ENCODE assay signal across 8 cellular contexts in the genomic region with DNA sequence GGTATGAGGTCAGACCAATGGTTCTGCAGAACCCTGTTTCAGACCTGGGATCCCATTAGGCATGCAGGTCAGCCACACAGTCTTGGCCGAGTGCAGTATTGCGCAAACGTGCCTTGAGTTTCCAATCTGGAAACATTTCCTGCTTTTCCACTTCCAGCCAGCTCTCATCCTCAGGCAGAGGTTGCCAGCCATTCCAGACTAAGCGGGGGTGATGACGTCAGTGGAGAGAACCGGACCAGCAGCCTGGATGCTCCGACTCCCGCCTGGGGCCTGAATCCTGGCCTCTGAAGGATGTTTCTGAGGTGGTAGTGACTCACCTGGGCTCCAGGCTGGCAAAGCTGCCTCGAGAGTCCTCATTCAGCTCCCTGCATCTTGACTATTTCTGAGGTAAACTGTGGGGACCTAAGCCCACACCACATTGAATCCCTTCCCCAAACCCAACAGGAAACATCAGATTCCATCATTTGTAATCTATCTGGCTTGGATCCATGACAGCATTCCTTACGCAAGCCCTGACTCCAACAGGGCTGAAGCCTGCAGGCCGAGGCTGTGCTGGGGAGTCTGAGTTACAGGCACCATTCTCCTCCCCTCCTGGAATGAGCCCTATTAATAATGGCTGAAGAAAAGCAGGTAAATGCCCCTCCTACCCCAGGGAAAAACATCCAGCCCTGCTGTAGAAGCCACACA.
DNase-seq lines count a peak whose midpoint lies in the region; ATAC-seq lines count a peak whose summit lies in the region.

No MANE protein-coding gene starts in this region.

- 25 to 34% methylated on average over 11 of the region's 11 CpGs for WGBS in esophagus, 2 donors

- ATAC-seq in HG02571 (IDR thresholded peaks at IDR 0.05; ENCODE audit: unreplicated experiment) = no peak

- peaks cover 0 to 6% of the 10 kb centered on the region in 2 donors for H3K4me1 ChIP-seq in esophagus (ENCODE audit: control insufficient read depth in 2 of 2, insufficient read depth in 2 of 2, low read length in 1 of 2)

- H3K4me3 ChIP-seq in esophagus (ENCODE audit: low read depth in 1 of 2, low read length in 2 of 2) = no peak overlapping the region

- H3K36me3 ChIP-seq in esophagus (ENCODE audit: control insufficient read depth in 2 of 2, insufficient read depth in 2 of 2, low read length in 1 of 2) = no peaks in the 10 kb centered on the region

- no peaks in the 10 kb centered on the region for H3K9me3 ChIP-seq in esophagus (ENCODE audit: control insufficient read depth in 2 of 2, insufficient read depth in 1 of 2, low read depth in 1 of 2, low read length in 1 of 2)

- H3K27me3 ChIP-seq in esophagus (ENCODE audit: control insufficient read depth in 1 of 2, insufficient read depth in 2 of 2, low read length in 2 of 2) = no peaks in the 10 kb centered on the region

- peak overlapping the region; percentile 77 to 88 for H3K27ac ChIP-seq in esophagus (ENCODE audit: low read depth in 2 of 2, low read length in 1 of 2)

- in situ Hi-C loops in ACHN (cut with HindIII; ENCODE audit: low pct_ligation_motif_present, low pct_unique_long_range_greater_than_20kb, low sequenced_read_pairs) = no loop called here

- DNase-seq in ACHN (peak; percentile 89), NCI-H446 treated with DMSO at 0.1 percent for 48 hours (lab: John Stamatoyannopoulos, UW) (peak; percentile 9), mucosa of gallbladder (ENCODE audit: low spot score) (peak; percentile 96), ecto neural progenitor cell (ENCODE audit: low spot score) (no peak), SK-N-DZ (ENCODE audit: low spot score) (no peak)
- no peak for DNase-seq in activated CD4-positive, CD25-positive, alpha-beta regulatory T cell treated with anti-CD3 and anti-CD28 coated beads, Interleukin-2, amount 50 U/mL, for 72 hours

Comparison
In these comparisons a context has a peak if more than half of its experiments do, and no peak if none do; other contexts are left out.
1. DNase-seq: peak in ACHN (single experiment), NCI-H446 treated with DMSO at 0.1 percent for 48 hours (single experiment) and mucosa of gallbladder (single experiment); none in activated CD4-positive, CD25-positive, alpha-beta regulatory T cell treated with anti-CD3 and anti-CD28 coated beads, Interleukin-2, amount 50 U/mL, for 72 hours (single experiment), ecto neural progenitor cell (single experiment) and SK-N-DZ (single experiment).